26 cellular contexts compared by ENCODE assay signal in genomic region chr6:84556541-84557335, GRCh38.
DNase-seq lines count a peak whose midpoint lies in the region; FAIRE-seq and TF ChIP-seq lines count a peak whose summit lies in the region.
"Had no signal": no experiment of that assay in that cellular context is flagged by ENCODE, and none has a peak within 500 bp of the region (broad histone marks: within the 10 kb centered on the region; RNA-seq: fewer than 3 reads in every experiment).

No MANE protein-coding gene starts in this region.

- no peaks in the 10 kb centered on the region for H3K27me3 Mint-ChIP-seq in HFFc6 (ENCODE audit: insufficient read depth)
- H3K27me3 Mint-ChIP-seq: IgD-negative memory B cell; stimulated activated naive CD8-positive, alpha-beta T cell treated with anti-CD3 and anti-CD28 coated beads, Interleukin-15, amount 100 ng/mL, for 72 hours had no signal

- dilution Hi-C loops in endothelial cell of umbilical vein (cut with MboI; ENCODE audit: extremely low pct_ligation_motif_present, low sequenced_read_pairs), result no loop called here

- H4K20me1 ChIP-seq in OCI-LY3 (ENCODE audit: insufficient read depth, low read length) (no peaks in the 10 kb centered on the region), endothelial cell of umbilical vein (replicated peaks; ENCODE audit: control insufficient read depth, extremely low read depth, insufficient read depth, low read length) (no peaks in the 10 kb centered on the region), osteoblast (ENCODE audit: insufficient read depth, low read length) (no peaks in the 10 kb centered on the region)
- H4K20me1 ChIP-seq: BLaER1 had no signal

- H3K27ac Mint-ChIP-seq in HFFc6, result no peak overlapping the region
- H3K27ac Mint-ChIP-seq: activated T-cell treated with anti-CD3 and anti-CD28 coated beads, Interleukin-2, amount 50 U/mL, for 72 hours; IgD-negative memory B cell; stimulated activated naive CD8-positive, alpha-beta T cell treated with anti-CD3 and anti-CD28 coated beads, Interleukin-15, amount 100 ng/mL, for 72 hours had no signal

- H3K9ac ChIP-seq in OCI-LY3 (ENCODE audit: low read length) (no peak overlapping the region), endothelial cell of umbilical vein (replicated peaks; ENCODE audit: extremely low read depth, insufficient read depth, low read length) (no peak overlapping the region)
- H3K9ac ChIP-seq: BLaER1 had no signal

- no peak for DNase-seq in HFFc6
- peak; percentile 29 for DNase-seq in endothelial cell of umbilical vein (ENCODE audit: low read depth, low spot score)
- no peak for DNase-seq in osteoblast (ENCODE audit: insufficient read length, low spot score, missing footprints)
- no peak for DNase-seq in ureter (ENCODE audit: low spot score)
- no peak for DNase-seq in GM13977 (ENCODE audit: low spot score)
- DNase-seq in NCI-H524 (lab: John Stamatoyannopoulos, UW), result no peak
- DNase-seq: activated CD4-positive, alpha-beta T cell treated with anti-CD3 and anti-CD28 coated beads, Interleukin-2, amount 50 U/mL, for 48 hours; activated CD4-positive, CD25-positive, alpha-beta regulatory T cell treated with anti-CD3 and anti-CD28 coated beads, Interleukin-2, amount 50 U/mL, for 72 hours; activated T-cell treated with anti-CD3 and anti-CD28 coated beads, Interleukin-2, amount 50 U/mL, for 72 hours; body of pancreas; DMS153; esophagus squamous epithelium; GOT3; NCI-H1048; NCI-H446 treated with DMSO at 0.1 percent for 48 hours; NCI-H82; PC-3; sigmoid colon; stimulated activated CD4-positive, alpha-beta T cell treated with anti-CD3 and anti-CD28 coated beads, Interleukin-12 subunit alpha, Interleukin-12 subunit beta, amount 100 ng/mL, for 4 hours; stimulated activated CD4-positive, alpha-beta T cell treated with anti-CD3 and anti-CD28 coated beads, Interleukin-2, amount 100 ng/mL, for 48 hours; stimulated activated naive CD8-positive, alpha-beta T cell treated with anti-CD3 and anti-CD28 coated beads, Interleukin-15, amount 100 ng/mL, for 72 hours had no signal

- H3K4me3 Mint-ChIP-seq in HFFc6, result peak overlapping the region; percentile 25; the same call in 1 of the 2 replicates
- H3K4me3 Mint-ChIP-seq: activated T-cell treated with anti-CD3 and anti-CD28 coated beads, Interleukin-2, amount 50 U/mL, for 72 hours; IgD-negative memory B cell; stimulated activated naive CD8-positive, alpha-beta T cell treated with anti-CD3 and anti-CD28 coated beads, Interleukin-15, amount 100 ng/mL, for 72 hours had no signal

- peaks cover under 1% of the 10 kb centered on the region; the same call in 1 of the 2 replicates for H3K36me3 Mint-ChIP-seq in HFFc6 (ENCODE audit: low read depth)
- H3K36me3 Mint-ChIP-seq: IgD-negative memory B cell had no signal

- peaks cover under 1% of the 10 kb centered on the region; the same call in 1 of the 2 replicates for H3K9me3 Mint-ChIP-seq in HFFc6

- H3K36me3 ChIP-seq in OCI-LY3 (replicated peaks; ENCODE audit: low read depth, low read length), result no peaks in the 10 kb centered on the region
- no peaks in the 10 kb centered on the region for H3K36me3 ChIP-seq in endothelial cell of umbilical vein (ENCODE audit: control insufficient read depth in 2 of 2, extremely low read depth in 1 of 2, insufficient read depth in 2 of 2, low read length in 2 of 2)
- no peaks in the 10 kb centered on the region for H3K36me3 ChIP-seq in osteoblast (ENCODE audit: insufficient read depth, low read length)
- H3K36me3 ChIP-seq: BLaER1, esophagus squamous epithelium, prostate gland, sigmoid colon had no signal

- H3K4me3 ChIP-seq in OCI-LY3 (ENCODE audit: low read length) (no peak overlapping the region), endothelial cell of umbilical vein (replicated peaks in 1 of 3; ENCODE audit: insufficient read depth in 1 of 3, low read depth in 1 of 3, low read length in 3 of 3) (no peak overlapping the region), osteoblast (ENCODE audit: insufficient read depth, low read length) (no peak overlapping the region)
- H3K4me3 ChIP-seq: BLaER1, body of pancreas, esophagus squamous epithelium, prostate gland, sigmoid colon had no signal

- no peak overlapping the region for H3K27ac ChIP-seq in OCI-LY3 (ENCODE audit: low read length)
- H3K27ac ChIP-seq in endothelial cell of umbilical vein (ENCODE audit: insufficient read depth, low read depth, low read length), result no peak overlapping the region
- H3K27ac ChIP-seq in osteoblast (ENCODE audit: low read depth, low read length), result no peak overlapping the region
- H3K27ac ChIP-seq: BLaER1, body of pancreas, esophagus squamous epithelium, prostate gland, sigmoid colon had no signal

- peaks cover 18% of the 10 kb centered on the region for H3K4me1 ChIP-seq in OCI-LY3 (ENCODE audit: low read length)
- H3K4me1 ChIP-seq in endothelial cell of umbilical vein (ENCODE audit: control insufficient read depth, extremely low read depth, insufficient read depth, low read length), result no peaks in the 10 kb centered on the region
- H3K4me1 ChIP-seq in osteoblast (ENCODE audit: insufficient read depth, low read length), result peaks cover 19% of the 10 kb centered on the region
- H3K4me1 ChIP-seq: BLaER1, body of pancreas, esophagus squamous epithelium, prostate gland, sigmoid colon had no signal

- no peaks in the 10 kb centered on the region for H3K27me3 ChIP-seq in OCI-LY3 (ENCODE audit: low read depth, low read length)
- no peaks in the 10 kb centered on the region for H3K27me3 ChIP-seq in endothelial cell of umbilical vein (ENCODE audit: control insufficient read depth in 2 of 2, insufficient read depth in 2 of 2, low read length in 2 of 2)
- no peaks in the 10 kb centered on the region for H3K27me3 ChIP-seq in osteoblast (ENCODE audit: insufficient read depth, low read length)
- H3K27me3 ChIP-seq: BLaER1, body of pancreas, esophagus squamous epithelium, sigmoid colon had no signal

- FAIRE-seq in endothelial cell of umbilical vein (lab: Jason Lieb, UNC), result no peak
- FAIRE-seq: GM12892 had no signal

- H3K9me3 ChIP-seq in OCI-LY3 (ENCODE audit: insufficient read depth, low read length) (no peaks in the 10 kb centered on the region), endothelial cell of umbilical vein (replicated peaks; ENCODE audit: control insufficient read depth, insufficient read depth, low read length) (no peaks in the 10 kb centered on the region), osteoblast (ENCODE audit: low read depth, low read length) (no peaks in the 10 kb centered on the region)
- H3K9me3 ChIP-seq: BLaER1, body of pancreas, esophagus squamous epithelium, prostate gland had no signal

- H3K4me2 ChIP-seq in OCI-LY3 (ENCODE audit: low read length) (0 out of 2 replicates have a peak overlapping the region, but pooled peaks have one; percentile 5), endothelial cell of umbilical vein (ENCODE audit: insufficient read depth, low read length) (no peak overlapping the region), osteoblast (ENCODE audit: insufficient read depth, low read length) (peak overlapping the region; percentile 41)
- H3K4me2 ChIP-seq: BLaER1 had no signal

- intact Hi-C loops in endothelial cell of umbilical vein (cut with micrococcal nuclease), result no loop called here

- H3K9me1 ChIP-seq in endothelial cell of umbilical vein (replicated peaks; ENCODE audit: control insufficient read depth, extremely low read depth, insufficient read depth, low read length), result no peaks in the 10 kb centered on the region

- H3K4me1 Mint-ChIP-seq in HFFc6 (ENCODE audit: low read depth), result peaks cover 23% of the 10 kb centered on the region; the same call in 1 of the 2 replicates
- H3K4me1 Mint-ChIP-seq: IgD-negative memory B cell; stimulated activated naive CD8-positive, alpha-beta T cell treated with anti-CD3 and anti-CD28 coated beads, Interleukin-15, amount 100 ng/mL, for 72 hours had no signal

- H2AFZ ChIP-seq in OCI-LY3 (ENCODE audit: low read depth, low read length), result 0 out of 2 replicates have a peak overlapping the region, but pooled peaks have one; percentile 11
- H2AFZ ChIP-seq in endothelial cell of umbilical vein (ENCODE audit: low read depth, low read length), result no peak overlapping the region
- peak overlapping the region; percentile 43 for H2AFZ ChIP-seq in osteoblast (ENCODE audit: low read length)

- no TSS peak for BruUV-seq in endothelial cell of umbilical vein (replicated peaks; lab: Mats Ljungman, UMichigan)

- TF ChIP-seq POLR2A in endothelial cell of umbilical vein (IDR thresholded peaks at IDR 0.05; ENCODE audit: low read depth, low read length), result no peak

- POLR2A ChIA-PET in endothelial cell of umbilical vein (lab: Charles Lee), result no interaction called here

- CTCF ChIA-PET in endothelial cell of umbilical vein (lab: Charles Lee), result interaction anchor here (1.3 kb wide), 1 partner anchor 12 kb away, joined by 3 read pairs; no protein-coding TSS in a partner anchor

- TF ChIP-seq CTCF in HFFc6 (IDR thresholded peaks at IDR 0.05), result no peak
- no peak for TF ChIP-seq CTCF in OCI-LY3 (IDR thresholded peaks at IDR 0.05; ENCODE audit: low read depth, low read length)
- no peak for TF ChIP-seq CTCF in endothelial cell of umbilical vein (IDR thresholded peaks at IDR 0.05; ENCODE audit: extremely low read depth in 1 of 2, insufficient read depth in 1 of 2, low read depth in 1 of 2, low read length in 2 of 2)
- no peak for TF ChIP-seq CTCF in osteoblast (IDR thresholded peaks at IDR 0.05; ENCODE audit: extremely low read depth, low read depth, low read length)
- no peak for TF ChIP-seq CTCF in GM13977 (IDR thresholded peaks at IDR 0.05; ENCODE audit: extremely low read depth, insufficient read depth, missing control alignments)

- no peaks in the 10 kb centered on the region for H3K79me2 ChIP-seq in OCI-LY3 (ENCODE audit: low read length)
- no peaks in the 10 kb centered on the region for H3K79me2 ChIP-seq in endothelial cell of umbilical vein (ENCODE audit: control insufficient read depth, insufficient read depth, low read length)
- H3K79me2 ChIP-seq in osteoblast (ENCODE audit: insufficient read depth, low read length), result no peaks in the 10 kb centered on the region

- in situ Hi-C loops in GM13977 (cut with MboI; ENCODE audit: low pct_unique_long_range_greater_than_20kb, low sequenced_read_pairs, unreplicated experiment), result no loop called here

TF ChIP-seq in endothelial cell of umbilical vein, 7 proteins besides CTCF, POLR2A, EP300 and RAD21:
- TF ChIP-seq MYC (IDR thresholded peaks at IDR 0.05; ENCODE audit: low read depth, low read length), result no peak
